ENCODE assay signal across 1 cellular context in the genomic region with DNA sequence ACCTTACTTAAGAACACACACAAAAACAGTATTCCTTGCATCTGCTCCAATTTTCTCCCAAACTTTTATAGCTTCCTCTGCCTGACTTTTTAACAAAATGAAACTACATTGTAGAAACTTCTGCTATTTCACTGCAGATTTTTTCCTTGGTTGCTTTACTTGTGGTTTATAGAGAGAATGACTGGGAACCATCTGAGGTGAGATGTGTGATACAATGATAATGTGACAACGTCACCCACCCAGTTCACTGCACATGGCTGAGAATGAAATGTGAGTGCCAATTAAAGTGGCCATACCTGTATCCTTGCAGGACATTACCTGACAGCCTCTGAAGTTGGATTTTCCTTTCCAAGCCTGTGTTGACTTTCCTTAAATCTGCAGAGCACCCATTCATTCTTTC.
TF ChIP-seq lines count a peak whose summit lies in the region.

No MANE protein-coding gene starts in this region.

TF ChIP-seq in GM12878, 131 proteins besides CTCF, POLR2A, EP300 and RAD21:
- TF ChIP-seq PAX8 (IDR thresholded peaks at IDR 0.05) (no peak), RUNX3 (IDR thresholded peaks at IDR 0.05; ENCODE audit: low read length) (no peak), IKZF1 (conservative IDR thresholded peaks at IDR 0.05) (peak; percentile 22; the same call in 1 of the 2 replicates), TCF7 (IDR thresholded peaks at IDR 0.05; ENCODE audit: borderline replicate concordance) (no peak), IKZF2 (IDR thresholded peaks at IDR 0.05) (peak; percentile 19 to 37; a peak in 2 of 4 replicates), RBBP5 (conservative IDR thresholded peaks at IDR 0.05) (no peak), NR2C2 (IDR thresholded peaks at IDR 0.05; ENCODE audit: borderline replicate concordance, control insufficient read depth, insufficient read length, low read depth) (no peak), CBX3 (IDR thresholded peaks at IDR 0.05; ENCODE audit: borderline replicate concordance, low read depth) (no peak), ETV6 (conservative IDR thresholded peaks at IDR 0.05 in 1 of 2, IDR thresholded peaks at IDR 0.05 in 1 of 2; ENCODE audit: borderline replicate concordance in 1 of 2, low read depth in 1 of 2) (no peak), BHLHE40 (IDR thresholded peaks at IDR 0.05; ENCODE audit: borderline replicate concordance in 1 of 2, low read depth in 2 of 2, low read length in 1 of 2) (peak in 1 of 2 experiments; percentile 31; a peak in 1 of 4 replicates), SPI1 (IDR thresholded peaks at IDR 0.05; ENCODE audit: borderline replicate concordance, insufficient read depth, low read depth, low read length) (no peak), EZH2 (IDR thresholded peaks at IDR 0.05; ENCODE audit: borderline replicate concordance, control insufficient read depth, low read depth, low read length) (no peak), HDAC6 (IDR thresholded peaks at IDR 0.05; ENCODE audit: unreplicated experiment) (no peak), NFYA (IDR thresholded peaks at IDR 0.05; ENCODE audit: borderline replicate concordance, low read depth, low read length) (no peak)
- TF ChIP-seq, protein P1, sequence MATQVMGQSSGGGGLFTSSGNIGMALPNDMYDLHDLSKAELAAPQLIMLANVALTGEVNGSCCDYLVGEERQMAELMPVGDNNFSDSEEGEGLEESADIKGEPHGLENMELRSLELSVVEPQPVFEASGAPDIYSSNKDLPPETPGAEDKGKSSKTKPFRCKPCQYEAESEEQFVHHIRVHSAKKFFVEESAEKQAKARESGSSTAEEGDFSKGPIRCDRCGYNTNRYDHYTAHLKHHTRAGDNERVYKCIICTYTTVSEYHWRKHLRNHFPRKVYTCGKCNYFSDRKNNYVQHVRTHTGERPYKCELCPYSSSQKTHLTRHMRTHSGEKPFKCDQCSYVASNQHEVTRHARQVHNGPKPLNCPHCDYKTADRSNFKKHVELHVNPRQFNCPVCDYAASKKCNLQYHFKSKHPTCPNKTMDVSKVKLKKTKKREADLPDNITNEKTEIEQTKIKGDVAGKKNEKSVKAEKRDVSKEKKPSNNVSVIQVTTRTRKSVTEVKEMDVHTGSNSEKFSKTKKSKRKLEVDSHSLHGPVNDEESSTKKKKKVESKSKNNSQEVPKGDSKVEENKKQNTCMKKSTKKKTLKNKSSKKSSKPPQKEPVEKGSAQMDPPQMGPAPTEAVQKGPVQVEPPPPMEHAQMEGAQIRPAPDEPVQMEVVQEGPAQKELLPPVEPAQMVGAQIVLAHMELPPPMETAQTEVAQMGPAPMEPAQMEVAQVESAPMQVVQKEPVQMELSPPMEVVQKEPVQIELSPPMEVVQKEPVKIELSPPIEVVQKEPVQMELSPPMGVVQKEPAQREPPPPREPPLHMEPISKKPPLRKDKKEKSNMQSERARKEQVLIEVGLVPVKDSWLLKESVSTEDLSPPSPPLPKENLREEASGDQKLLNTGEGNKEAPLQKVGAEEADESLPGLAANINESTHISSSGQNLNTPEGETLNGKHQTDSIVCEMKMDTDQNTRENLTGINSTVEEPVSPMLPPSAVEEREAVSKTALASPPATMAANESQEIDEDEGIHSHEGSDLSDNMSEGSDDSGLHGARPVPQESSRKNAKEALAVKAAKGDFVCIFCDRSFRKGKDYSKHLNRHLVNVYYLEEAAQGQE (IDR thresholded peaks at IDR 0.05; ENCODE audit: low read depth, low read length): no peak
- TF ChIP-seq, protein P2, sequence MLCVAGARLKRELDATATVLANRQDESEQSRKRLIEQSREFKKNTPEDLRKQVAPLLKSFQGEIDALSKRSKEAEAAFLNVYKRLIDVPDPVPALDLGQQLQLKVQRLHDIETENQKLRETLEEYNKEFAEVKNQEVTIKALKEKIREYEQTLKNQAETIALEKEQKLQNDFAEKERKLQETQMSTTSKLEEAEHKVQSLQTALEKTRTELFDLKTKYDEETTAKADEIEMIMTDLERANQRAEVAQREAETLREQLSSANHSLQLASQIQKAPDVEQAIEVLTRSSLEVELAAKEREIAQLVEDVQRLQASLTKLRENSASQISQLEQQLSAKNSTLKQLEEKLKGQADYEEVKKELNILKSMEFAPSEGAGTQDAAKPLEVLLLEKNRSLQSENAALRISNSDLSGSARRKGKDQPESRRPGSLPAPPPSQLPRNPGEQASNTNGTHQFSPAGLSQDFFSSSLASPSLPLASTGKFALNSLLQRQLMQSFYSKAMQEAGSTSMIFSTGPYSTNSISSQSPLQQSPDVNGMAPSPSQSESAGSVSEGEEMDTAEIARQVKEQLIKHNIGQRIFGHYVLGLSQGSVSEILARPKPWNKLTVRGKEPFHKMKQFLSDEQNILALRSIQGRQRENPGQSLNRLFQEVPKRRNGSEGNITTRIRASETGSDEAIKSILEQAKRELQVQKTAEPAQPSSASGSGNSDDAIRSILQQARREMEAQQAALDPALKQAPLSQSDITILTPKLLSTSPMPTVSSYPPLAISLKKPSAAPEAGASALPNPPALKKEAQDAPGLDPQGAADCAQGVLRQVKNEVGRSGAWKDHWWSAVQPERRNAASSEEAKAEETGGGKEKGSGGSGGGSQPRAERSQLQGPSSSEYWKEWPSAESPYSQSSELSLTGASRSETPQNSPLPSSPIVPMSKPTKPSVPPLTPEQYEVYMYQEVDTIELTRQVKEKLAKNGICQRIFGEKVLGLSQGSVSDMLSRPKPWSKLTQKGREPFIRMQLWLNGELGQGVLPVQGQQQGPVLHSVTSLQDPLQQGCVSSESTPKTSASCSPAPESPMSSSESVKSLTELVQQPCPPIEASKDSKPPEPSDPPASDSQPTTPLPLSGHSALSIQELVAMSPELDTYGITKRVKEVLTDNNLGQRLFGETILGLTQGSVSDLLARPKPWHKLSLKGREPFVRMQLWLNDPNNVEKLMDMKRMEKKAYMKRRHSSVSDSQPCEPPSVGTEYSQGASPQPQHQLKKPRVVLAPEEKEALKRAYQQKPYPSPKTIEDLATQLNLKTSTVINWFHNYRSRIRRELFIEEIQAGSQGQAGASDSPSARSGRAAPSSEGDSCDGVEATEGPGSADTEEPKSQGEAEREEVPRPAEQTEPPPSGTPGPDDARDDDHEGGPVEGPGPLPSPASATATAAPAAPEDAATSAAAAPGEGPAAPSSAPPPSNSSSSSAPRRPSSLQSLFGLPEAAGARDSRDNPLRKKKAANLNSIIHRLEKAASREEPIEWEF (IDR thresholded peaks at IDR 0.05; ENCODE audit: insufficient replicate concordance, low read depth, low read length): no peak
- TF ChIP-seq, protein P3, sequence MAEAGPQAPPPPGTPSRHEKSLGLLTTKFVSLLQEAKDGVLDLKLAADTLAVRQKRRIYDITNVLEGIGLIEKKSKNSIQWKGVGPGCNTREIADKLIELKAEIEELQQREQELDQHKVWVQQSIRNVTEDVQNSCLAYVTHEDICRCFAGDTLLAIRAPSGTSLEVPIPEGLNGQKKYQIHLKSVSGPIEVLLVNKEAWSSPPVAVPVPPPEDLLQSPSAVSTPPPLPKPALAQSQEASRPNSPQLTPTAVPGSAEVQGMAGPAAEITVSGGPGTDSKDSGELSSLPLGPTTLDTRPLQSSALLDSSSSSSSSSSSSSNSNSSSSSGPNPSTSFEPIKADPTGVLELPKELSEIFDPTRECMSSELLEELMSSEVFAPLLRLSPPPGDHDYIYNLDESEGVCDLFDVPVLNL (IDR thresholded peaks at IDR 0.05; ENCODE audit: low read depth, low read length): no peak
- TF ChIP-seq, protein P4, sequence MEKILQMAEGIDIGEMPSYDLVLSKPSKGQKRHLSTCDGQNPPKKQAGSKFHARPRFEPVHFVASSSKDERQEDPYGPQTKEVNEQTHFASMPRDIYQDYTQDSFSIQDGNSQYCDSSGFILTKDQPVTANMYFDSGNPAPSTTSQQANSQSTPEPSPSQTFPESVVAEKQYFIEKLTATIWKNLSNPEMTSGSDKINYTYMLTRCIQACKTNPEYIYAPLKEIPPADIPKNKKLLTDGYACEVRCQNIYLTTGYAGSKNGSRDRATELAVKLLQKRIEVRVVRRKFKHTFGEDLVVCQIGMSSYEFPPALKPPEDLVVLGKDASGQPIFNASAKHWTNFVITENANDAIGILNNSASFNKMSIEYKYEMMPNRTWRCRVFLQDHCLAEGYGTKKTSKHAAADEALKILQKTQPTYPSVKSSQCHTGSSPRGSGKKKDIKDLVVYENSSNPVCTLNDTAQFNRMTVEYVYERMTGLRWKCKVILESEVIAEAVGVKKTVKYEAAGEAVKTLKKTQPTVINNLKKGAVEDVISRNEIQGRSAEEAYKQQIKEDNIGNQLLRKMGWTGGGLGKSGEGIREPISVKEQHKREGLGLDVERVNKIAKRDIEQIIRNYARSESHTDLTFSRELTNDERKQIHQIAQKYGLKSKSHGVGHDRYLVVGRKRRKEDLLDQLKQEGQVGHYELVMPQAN (conservative IDR thresholded peaks at IDR 0.05): no peak
- TF ChIP-seq, protein P5, sequence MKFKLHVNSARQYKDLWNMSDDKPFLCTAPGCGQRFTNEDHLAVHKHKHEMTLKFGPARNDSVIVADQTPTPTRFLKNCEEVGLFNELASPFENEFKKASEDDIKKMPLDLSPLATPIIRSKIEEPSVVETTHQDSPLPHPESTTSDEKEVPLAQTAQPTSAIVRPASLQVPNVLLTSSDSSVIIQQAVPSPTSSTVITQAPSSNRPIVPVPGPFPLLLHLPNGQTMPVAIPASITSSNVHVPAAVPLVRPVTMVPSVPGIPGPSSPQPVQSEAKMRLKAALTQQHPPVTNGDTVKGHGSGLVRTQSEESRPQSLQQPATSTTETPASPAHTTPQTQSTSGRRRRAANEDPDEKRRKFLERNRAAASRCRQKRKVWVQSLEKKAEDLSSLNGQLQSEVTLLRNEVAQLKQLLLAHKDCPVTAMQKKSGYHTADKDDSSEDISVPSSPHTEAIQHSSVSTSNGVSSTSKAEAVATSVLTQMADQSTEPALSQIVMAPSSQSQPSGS (IDR thresholded peaks at IDR 0.05; ENCODE audit: low read length): no peak
TF ChIP-seq in GM12878: peak in this region for 3.
